In the genomic region with DNA sequence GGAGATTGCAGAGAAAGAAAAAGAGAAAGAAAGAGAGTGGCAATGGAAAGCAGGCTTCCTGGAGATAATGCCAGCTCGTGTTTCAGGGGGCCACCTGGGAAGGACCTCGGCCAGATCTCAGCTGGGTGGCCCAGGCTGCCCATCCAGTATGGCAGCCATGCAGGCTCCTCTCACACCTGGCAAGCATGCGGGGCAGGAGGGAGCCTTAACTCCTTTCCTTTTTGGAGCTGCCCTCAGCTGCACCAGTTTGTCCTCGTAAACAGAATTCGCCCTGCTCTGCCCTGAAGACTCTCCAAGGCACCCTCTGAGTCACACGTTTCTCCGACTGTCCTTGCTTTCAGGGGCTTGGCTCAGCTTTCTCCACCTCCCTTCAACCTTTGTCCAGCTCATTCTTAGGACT, we compare ENCODE assay signal across 26 cellular contexts. TPM values are rescaled to one million over a fixed set of nuclear protein-coding genes. Genes with fewer than 3 reads are reported as not detected.
"Had no signal": no experiment of that assay in that cellular context is flagged by ENCODE, and none has a peak within 500 bp of the region (broad histone marks: within the 10 kb centered on the region; RNA-seq: fewer than 3 reads in every experiment).

No MANE protein-coding gene starts in this region.

- H3K4me1 ChIP-seq: body of pancreas, colonic mucosa had no signal

- H3K4me3 Mint-ChIP-seq: activated CD8-positive, alpha-beta T cell treated with anti-CD3 and anti-CD28 coated beads for 36 hours; activated naive CD8-positive, alpha-beta T cell; activated T-cell treated with anti-CD3 and anti-CD28 coated beads, Interleukin-2, amount 50 U/mL, for 4 hours; activated T-helper 17 cell treated with anti-CD3 and anti-CD28 coated beads, Interleukin-2, amount 50 U/mL, for 72 hours had no signal

- H3K27ac Mint-ChIP-seq: activated CD8-positive, alpha-beta T cell treated with anti-CD3 and anti-CD28 coated beads for 36 hours; activated naive CD8-positive, alpha-beta T cell; activated T-helper 17 cell treated with anti-CD3 and anti-CD28 coated beads, Interleukin-2, amount 50 U/mL, for 72 hours had no signal

- H3K4me1 Mint-ChIP-seq: activated T-helper 17 cell treated with anti-CD3 and anti-CD28 coated beads, Interleukin-2, amount 50 U/mL, for 72 hours had no signal

- H3K36me3 ChIP-seq: cardiac muscle cell, colonic mucosa had no signal

- H3K27me3 Mint-ChIP-seq: activated naive CD8-positive, alpha-beta T cell had no signal

- H3K36me3 Mint-ChIP-seq: activated naive CD8-positive, alpha-beta T cell had no signal

- H3K9me3 ChIP-seq: body of pancreas, colonic mucosa had no signal

- H3K9me3 Mint-ChIP-seq: activated CD8-positive, alpha-beta T cell treated with anti-CD3 and anti-CD28 coated beads for 36 hours; activated T-cell treated with anti-CD3 and anti-CD28 coated beads, Interleukin-2, amount 50 U/mL, for 4 hours; activated T-helper 17 cell treated with anti-CD3 and anti-CD28 coated beads, Interleukin-2, amount 50 U/mL, for 72 hours had no signal

- H3K27me3 ChIP-seq: body of pancreas, cardiac muscle cell, colonic mucosa had no signal

- DNase-seq: activated CD4-positive, alpha-beta T cell treated with anti-CD3 and anti-CD28 coated beads for 1 hour; activated CD4-positive, alpha-beta T cell treated with anti-CD3 and anti-CD28 coated beads for 4 hours; activated CD4-positive, alpha-beta T cell treated with anti-CD3 and anti-CD28 coated beads, Interleukin-2, amount 50 U/mL, for 1 hour; activated CD4-positive, alpha-beta T cell treated with anti-CD3 and anti-CD28 coated beads, Interleukin-2, amount 50 U/mL, for 48 hours; activated CD4-positive, CD25-positive, alpha-beta regulatory T cell; activated CD8-positive, alpha-beta memory T cell treated with anti-CD3 and anti-CD28 coated beads for 24 hours; activated CD8-positive, alpha-beta T cell treated with anti-CD3 and anti-CD28 coated beads for 36 hours; activated effector memory CD4-positive, alpha-beta T cell treated with Interleukin-2 at 50 U/mL for 16 hours; activated gamma-delta T cell treated with Interleukin-2 at 50 U/mL for 16 hours; activated naive CD4-positive, alpha-beta T cell treated with anti-CD3 and anti-CD28 coated beads, Interleukin-2, amount 50 U/mL, for 16 hours; activated naive CD4-positive, alpha-beta T cell treated with Interleukin-2 at 50 U/mL for 16 hours; activated T-cell treated with anti-CD3 and anti-CD28 coated beads, Interleukin-2, amount 50 U/mL, for 4 hours; amygdala; aorta; body of pancreas; central memory CD4-positive, alpha-beta T cell; cerebellar nuclear complex; colonic mucosa; effector CD8-positive, alpha-beta T cell; foreskin fibroblast; T-helper 2 cell had no signal

- H3K27ac ChIP-seq: body of pancreas, cardiac muscle cell, colonic mucosa had no signal

- FAIRE-seq: frontal cortex had no signal

- H3K4me3 ChIP-seq: body of pancreas, cardiac muscle cell, colonic mucosa had no signal

RNA-seq across cellular contexts. Expression of a gene that starts 59.5 kb away (rescaled TPM):
- total RNA-seq: activated CD8-positive, alpha-beta T cell treated with anti-CD3 and anti-CD28 coated beads for 36 hours; activated T-helper 17 cell treated with anti-CD3 and anti-CD28 coated beads, Interleukin-2, amount 50 U/mL, for 72 hours; T-helper 1 cell treated with Interleukin-12 subunit alpha and Interleukin-12 subunit beta and Interleukin-4 antibody, amounts not matched to agents 30 ng/mL and 1 ng/mL, for 36 hours had no signal
